In the genomic region with DNA sequence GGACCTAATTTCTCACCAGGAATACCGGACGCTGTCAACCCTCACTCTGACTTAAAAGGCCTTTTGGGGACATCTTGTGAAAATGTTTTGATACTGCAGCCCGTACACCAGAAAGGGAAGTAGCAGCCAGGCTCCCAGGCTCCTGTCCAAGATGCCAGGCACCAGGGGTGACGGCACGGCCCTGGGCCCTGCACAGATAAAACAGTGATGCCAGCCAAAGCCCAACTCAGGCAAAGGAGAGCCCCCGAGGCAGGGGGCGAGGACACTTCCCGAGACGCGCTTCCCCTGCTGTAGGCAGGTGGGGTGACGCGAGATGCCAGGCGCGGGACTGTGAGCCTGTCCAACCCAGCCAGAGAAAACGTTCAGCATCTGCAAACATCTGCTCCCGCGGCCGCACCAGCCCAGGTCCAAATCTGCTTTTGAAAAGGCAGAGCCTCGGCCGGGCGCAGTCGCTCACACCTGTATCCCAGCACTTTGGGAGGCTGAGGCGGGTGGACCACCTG, we compare ENCODE assay signal across 1 cellular context.
TF ChIP-seq lines count a peak whose summit lies in the region.

No MANE protein-coding gene starts in this region.

TF ChIP-seq in endothelial cell of umbilical vein, 7 proteins besides CTCF, POLR2A, EP300 and RAD21:
- no peak for TF ChIP-seq EZH2 (IDR thresholded peaks at IDR 0.05; ENCODE audit: borderline replicate concordance, low read depth, low read length, severe bottlenecking)
- no peak for TF ChIP-seq FOS (IDR thresholded peaks at IDR 0.05; ENCODE audit: borderline replicate concordance, insufficient read depth, low read length)
- TF ChIP-seq, protein P1, sequence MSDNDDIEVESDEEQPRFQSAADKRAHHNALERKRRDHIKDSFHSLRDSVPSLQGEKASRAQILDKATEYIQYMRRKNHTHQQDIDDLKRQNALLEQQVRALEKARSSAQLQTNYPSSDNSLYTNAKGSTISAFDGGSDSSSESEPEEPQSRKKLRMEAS (IDR thresholded peaks at IDR 0.05; ENCODE audit: insufficient read depth, insufficient read length) = no peak
- no peak for TF ChIP-seq MYC (IDR thresholded peaks at IDR 0.05; ENCODE audit: low read depth, low read length)
- TF ChIP-seq JUN (IDR thresholded peaks at IDR 0.05; ENCODE audit: borderline replicate concordance, insufficient read depth, insufficient read length, low read depth) = no peak
- no peak for TF ChIP-seq GATA2 (IDR thresholded peaks at IDR 0.05; ENCODE audit: insufficient read depth, insufficient read length, low read depth, low read length)
- no peak for TF ChIP-seq POLR2AphosphoS5 (IDR thresholded peaks at IDR 0.05; ENCODE audit: insufficient read depth, low read depth, low read length)
